ENCODE assay signal across 8 cellular contexts in genomic region chr19:18339703-18340102, GRCh38. TPM values are rescaled to one million over a fixed set of nuclear protein-coding genes. Genes with fewer than 3 reads are reported as not detected.
DNase-seq lines count a peak whose midpoint lies in the region; ATAC-seq and TF ChIP-seq lines count a peak whose summit lies in the region.

No MANE protein-coding gene starts in this region.

- POLR2A ChIA-PET in activated CD4-positive, alpha-beta T cell treated with anti-CD3 and anti-CD28 coated beads, Interleukin-2, amount 10 ng/mL, durations not matched to agents 7 days and 5 days (lab: Charles Lee): interaction anchor here (0.6 to 0.9 kb wide), 2 partner anchors 55 to 58 kb away, joined by 3 read pairs; partner anchors contain the start of gene JUND

- no peaks in the 10 kb centered on the region for H3K9me3 Mint-ChIP-seq in activated CD4-positive, alpha-beta T cell treated with anti-CD3 and anti-CD28 coated beads, Interleukin-2, amount 10 ng/mL, durations not matched to agents 7 days and 5 days
- H3K9me3 Mint-ChIP-seq in natural killer cell treated with Interleukin-12 subunit alpha and Interleukin-12 subunit beta and Interleukin-15 and Interleukin-18, amount 100 ng/mL, for 72 hours: no peaks in the 10 kb centered on the region

- ATAC-seq in natural killer cell treated with Interleukin-12 subunit alpha and Interleukin-12 subunit beta and Interleukin-15 and Interleukin-18, amount 100 ng/mL, for 72 hours: no peak

- TF ChIP-seq POLR2A in NB4 (IDR thresholded peaks at IDR 0.05; ENCODE audit: extremely low read depth, insufficient read length): no peak

- CTCF ChIA-PET in activated CD4-positive, alpha-beta T cell treated with anti-CD3 and anti-CD28 coated beads, Interleukin-2, amount 10 ng/mL, durations not matched to agents 7 days and 5 days (lab: Charles Lee): interaction anchor here (0.6 to 3.1 kb wide), 5 partner anchors 11 to 121 kb away, joined by 4 to 25 read pairs (median 7); no protein-coding TSS in a partner anchor

- H3K4me3 ChIP-seq in NB4 (ENCODE audit: low read depth, low read length): no peak overlapping the region

- H3K4me1 Mint-ChIP-seq in activated CD4-positive, alpha-beta T cell treated with anti-CD3 and anti-CD28 coated beads, Interleukin-2, amount 10 ng/mL, durations not matched to agents 7 days and 5 days: peaks cover 22% of the 10 kb centered on the region
- peaks cover 11 to 13% of the 10 kb centered on the region in 2 donors for H3K4me1 Mint-ChIP-seq in natural killer cell treated with Interleukin-12 subunit alpha and Interleukin-12 subunit beta and Interleukin-15 and Interleukin-18, amount 100 ng/mL, for 72 hours (ENCODE audit: low read depth in 2 of 2)

- H3K4me3 Mint-ChIP-seq in activated CD4-positive, alpha-beta T cell treated with anti-CD3 and anti-CD28 coated beads, Interleukin-2, amount 10 ng/mL, durations not matched to agents 7 days and 5 days: peak overlapping the region; percentile 82
- peak overlapping the region; percentile 94 for H3K4me3 Mint-ChIP-seq in natural killer cell treated with Interleukin-12 subunit alpha and Interleukin-12 subunit beta and Interleukin-15 and Interleukin-18, amount 100 ng/mL, for 72 hours

- no peaks in the 10 kb centered on the region for H3K27me3 Mint-ChIP-seq in activated CD4-positive, alpha-beta T cell treated with anti-CD3 and anti-CD28 coated beads, Interleukin-2, amount 10 ng/mL, durations not matched to agents 7 days and 5 days
- H3K27me3 Mint-ChIP-seq in natural killer cell treated with Interleukin-12 subunit alpha and Interleukin-12 subunit beta and Interleukin-15 and Interleukin-18, amount 100 ng/mL, for 72 hours: no peaks in the 10 kb centered on the region

- no peak for DNase-seq in activated CD4-positive, alpha-beta T cell treated with anti-CD3 and anti-CD28 coated beads, Interleukin-2, amount 10 ng/mL, durations not matched to agents 7 days and 5 days
- DNase-seq in activated CD4-positive, alpha-beta T cell treated with anti-CD3 and anti-CD28 coated beads for 48 hours: no peak
- peak; percentile 55 for DNase-seq in NB4 (ENCODE audit: low read depth)
- peak; percentile 46 for DNase-seq in cerebellar cortex (ENCODE audit: low spot score)
- DNase-seq in natural killer cell treated with Interleukin-12 subunit alpha and Interleukin-12 subunit beta and Interleukin-15 and Interleukin-18, amount 100 ng/mL, for 72 hours (ENCODE audit: low spot score): no peak
- no peak for DNase-seq in NCI-H1417 (lab: John Stamatoyannopoulos, UW)
- no peak for DNase-seq in HK-2 (ENCODE audit: unreplicated experiment)
- DNase-seq in SHP77 treated with DMSO at 0.1 percent for 48 hours (lab: John Stamatoyannopoulos, UW): no peak

- peak overlapping the region; percentile 80 for H3K27ac Mint-ChIP-seq in activated CD4-positive, alpha-beta T cell treated with anti-CD3 and anti-CD28 coated beads, Interleukin-2, amount 10 ng/mL, durations not matched to agents 7 days and 5 days
- peak overlapping the region; percentile 69 to 75 for H3K27ac Mint-ChIP-seq in natural killer cell treated with Interleukin-12 subunit alpha and Interleukin-12 subunit beta and Interleukin-15 and Interleukin-18, amount 100 ng/mL, for 72 hours

- peaks cover 5% of the 10 kb centered on the region for H3K36me3 Mint-ChIP-seq in activated CD4-positive, alpha-beta T cell treated with anti-CD3 and anti-CD28 coated beads, Interleukin-2, amount 10 ng/mL, durations not matched to agents 7 days and 5 days (ENCODE audit: low read depth)
- no peaks in the 10 kb centered on the region for H3K36me3 Mint-ChIP-seq in natural killer cell treated with Interleukin-12 subunit alpha and Interleukin-12 subunit beta and Interleukin-15 and Interleukin-18, amount 100 ng/mL, for 72 hours

- peak; percentile 19 for TF ChIP-seq CTCF in NB4 (IDR thresholded peaks at IDR 0.05; ENCODE audit: low read depth, low read length)

RNA-seq across cellular contexts. Expression of gene PGPEP1, which starts 0.7 kb away (rescaled TPM):
- total RNA-seq in activated CD4-positive, alpha-beta T cell treated with anti-CD3 and anti-CD28 coated beads, Interleukin-2, amount 10 ng/mL, durations not matched to agents 7 days and 5 days: 10 to 100 TPM; 24.1 to 24.8 TPM
- total RNA-seq in natural killer cell treated with Interleukin-12 subunit alpha and Interleukin-12 subunit beta and Interleukin-15 and Interleukin-18, amount 100 ng/mL, for 72 hours: 10 to 100 TPM; 42.1 to 50.7 TPM

RNA-seq across cellular contexts. Expression of gene LSM4, which starts 16.8 kb away (rescaled TPM):
- total RNA-seq in activated CD4-positive, alpha-beta T cell treated with anti-CD3 and anti-CD28 coated beads, Interleukin-2, amount 10 ng/mL, durations not matched to agents 7 days and 5 days: 100 to 1,000 TPM; 156 to 181 TPM
- 100 to 1,000 TPM; 153 to 223 TPM for total RNA-seq in natural killer cell treated with Interleukin-12 subunit alpha and Interleukin-12 subunit beta and Interleukin-15 and Interleukin-18, amount 100 ng/mL, for 72 hours

RNA-seq across cellular contexts. Expression of gene GDF15, which starts 46.3 kb away (rescaled TPM):
- not detected for total RNA-seq in activated CD4-positive, alpha-beta T cell treated with anti-CD3 and anti-CD28 coated beads, Interleukin-2, amount 10 ng/mL, durations not matched to agents 7 days and 5 days
- total RNA-seq in natural killer cell treated with Interleukin-12 subunit alpha and Interleukin-12 subunit beta and Interleukin-15 and Interleukin-18, amount 100 ng/mL, for 72 hours: under 1 TPM in 1 of 2 donors, not detected in 1; 0.71 TPM

RNA-seq across cellular contexts. Expression of gene LRRC25, which starts 57.7 kb away (rescaled TPM):
- total RNA-seq in activated CD4-positive, alpha-beta T cell treated with anti-CD3 and anti-CD28 coated beads, Interleukin-2, amount 10 ng/mL, durations not matched to agents 7 days and 5 days: not detected
- not detected for total RNA-seq in natural killer cell treated with Interleukin-12 subunit alpha and Interleukin-12 subunit beta and Interleukin-15 and Interleukin-18, amount 100 ng/mL, for 72 hours

RNA-seq across cellular contexts. Expression of gene JUND, which starts 58.3 kb away (rescaled TPM):
- total RNA-seq in activated CD4-positive, alpha-beta T cell treated with anti-CD3 and anti-CD28 coated beads, Interleukin-2, amount 10 ng/mL, durations not matched to agents 7 days and 5 days: 100 to 1,000 TPM; 343 to 347 TPM
- total RNA-seq in natural killer cell treated with Interleukin-12 subunit alpha and Interleukin-12 subunit beta and Interleukin-15 and Interleukin-18, amount 100 ng/mL, for 72 hours: 100 to 1,000 TPM; 218 to 267 TPM

Comparison
In these comparisons a context has a peak if more than half of its experiments do, and no peak if none do; other contexts are left out.
1. DNase-seq: peak in NB4 (single experiment) and cerebellar cortex (single experiment); none in activated CD4-positive, alpha-beta T cell treated with anti-CD3 and anti-CD28 coated beads, Interleukin-2, amount 10 ng/mL, durations not matched to agents 7 days and 5 days (single experiment), activated CD4-positive, alpha-beta T cell treated with anti-CD3 and anti-CD28 coated beads for 48 hours (single experiment), natural killer cell treated with Interleukin-12 subunit alpha and Interleukin-12 subunit beta and Interleukin-15 and Interleukin-18, amount 100 ng/mL, for 72 hours (single experiment), NCI-H1417 (0 of 3), HK-2 (single experiment) and SHP77 treated with DMSO at 0.1 percent for 48 hours (single experiment).